In the genomic region with DNA sequence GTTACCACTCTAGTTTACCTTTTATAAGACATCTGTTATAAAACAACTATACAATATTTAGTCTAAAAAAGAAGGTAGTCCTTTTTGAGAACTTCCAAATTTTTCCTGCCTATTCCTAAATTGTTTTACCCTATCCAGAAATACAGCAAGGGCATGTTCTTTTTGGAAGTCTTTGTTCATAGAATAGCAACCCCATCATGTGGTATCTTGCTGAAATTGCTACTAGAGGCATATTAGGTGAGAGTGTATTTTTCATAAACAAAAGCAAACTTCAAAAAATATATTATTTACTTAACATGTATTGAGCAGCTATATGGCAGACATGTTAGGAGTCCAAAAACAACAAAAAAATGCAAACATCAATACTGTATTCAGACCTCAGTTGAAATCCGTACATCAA, we compare ENCODE assay signal across 23 cellular contexts.
DNase-seq lines count a peak whose midpoint lies in the region; ATAC-seq and TF ChIP-seq lines count a peak whose summit lies in the region.
"Had no signal": no experiment of that assay in that cellular context is flagged by ENCODE, and none has a peak within 500 bp of the region (broad histone marks: within the 10 kb centered on the region; RNA-seq: fewer than 3 reads in every experiment).

No MANE protein-coding gene starts in this region.

- no peak overlapping the region for H3K27ac ChIP-seq in parathyroid adenoma
- H3K27ac ChIP-seq: A549, HL-60, Peyer's patch, prostate gland had no signal

- in situ Hi-C loops in astrocyte of the spinal cord (cut with HindIII; ENCODE audit: low sequenced_read_pairs) = no loop called here

- TF ChIP-seq CTCF in astrocyte of the spinal cord (IDR thresholded peaks at IDR 0.05; ENCODE audit: low read depth, low read length) (peak; percentile 5), parathyroid adenoma (IDR thresholded peaks at IDR 0.05) (peak; percentile 24)

- no peak overlapping the region for H3K4me2 ChIP-seq in parathyroid adenoma (ENCODE audit: low read length)
- H3K4me2 ChIP-seq: A549 had no signal

- no peak overlapping the region for H3K27ac Mint-ChIP-seq in activated CD8-positive, alpha-beta memory T cell treated with anti-CD3 and anti-CD28 coated beads, Interleukin-2, amount 10 ng/mL, durations not matched to agents 7 days and 5 days
- H3K27ac Mint-ChIP-seq: activated naive CD4-positive, alpha-beta T cell treated with anti-CD3 and anti-CD28 coated beads, Interleukin-2, amount 50 U/mL, for 24 hours; activated T-cell treated with anti-CD3 and anti-CD28 coated beads, Interleukin-2, amount 50 U/mL, for 24 hours; CD4-positive, alpha-beta T cell; T-cell had no signal

- H3K4me3 Mint-ChIP-seq in activated CD8-positive, alpha-beta memory T cell treated with anti-CD3 and anti-CD28 coated beads, Interleukin-2, amount 10 ng/mL, durations not matched to agents 7 days and 5 days = no peak overlapping the region
- H3K4me3 Mint-ChIP-seq: activated naive CD4-positive, alpha-beta T cell treated with anti-CD3 and anti-CD28 coated beads, Interleukin-2, amount 50 U/mL, for 24 hours; activated T-cell treated with anti-CD3 and anti-CD28 coated beads, Interleukin-2, amount 50 U/mL, for 24 hours; CD4-positive, alpha-beta T cell; T-cell had no signal

- no peaks in the 10 kb centered on the region for H3K79me2 ChIP-seq in parathyroid adenoma

- no peak for ATAC-seq in activated CD8-positive, alpha-beta memory T cell treated with anti-CD3 and anti-CD28 coated beads, Interleukin-2, amount 10 ng/mL, durations not matched to agents 7 days and 5 days
- no peak for ATAC-seq in GM19023 (IDR thresholded peaks at IDR 0.05; ENCODE audit: unreplicated experiment)
- ATAC-seq: A549; GM12878; K562; stimulated activated naive CD8-positive, alpha-beta T cell treated with anti-CD3 and anti-CD28 coated beads, Interleukin-15, Interleukin-2, amounts not matched to agents 100 U/mL and 50 U/mL, for 24 hours; T-cell had no signal

- no peaks in the 10 kb centered on the region for H3K4me1 Mint-ChIP-seq in activated CD8-positive, alpha-beta memory T cell treated with anti-CD3 and anti-CD28 coated beads, Interleukin-2, amount 10 ng/mL, durations not matched to agents 7 days and 5 days
- H3K4me1 Mint-ChIP-seq: activated naive CD4-positive, alpha-beta T cell treated with anti-CD3 and anti-CD28 coated beads, Interleukin-2, amount 50 U/mL, for 24 hours; T-cell had no signal

- DNase-seq in NCI-H1105 treated with DMSO at 0.1 percent for 48 hours (lab: John Stamatoyannopoulos, UW) (peak; percentile 33), NCI-H1105 (lab: John Stamatoyannopoulos, UW) (no peak), NCI-H146 treated with DMSO at 0.1 percent for 48 hours (lab: John Stamatoyannopoulos, UW; ENCODE audit: unreplicated experiment) (peak; percentile 35), astrocyte of the spinal cord (ENCODE audit: low read depth, low spot score) (no peak), posterior vena cava (ENCODE audit: low spot score) (no peak)
- no peak for DNase-seq in activated CD8-positive, alpha-beta memory T cell treated with anti-CD3 and anti-CD28 coated beads, Interleukin-2, amount 10 ng/mL, durations not matched to agents 7 days and 5 days
- DNase-seq: activated CD4-positive, alpha-beta T cell treated with anti-CD3 and anti-CD28 coated beads, Interleukin-2, amount 50 U/mL, for 4 hours; activated T-cell treated with anti-CD3 and anti-CD28 coated beads, Interleukin-2, amount 50 U/mL, for 24 hours; CD4-positive, alpha-beta T cell; effector CD8-positive, alpha-beta T cell; hypothalamus; NCI-H1436; Peyer's patch; stimulated activated naive CD8-positive, alpha-beta T cell treated with anti-CD3 and anti-CD28 coated beads, Interleukin-15, Interleukin-2, amounts not matched to agents 100 U/mL and 50 U/mL, for 24 hours; T-cell had no signal

- no peaks in the 10 kb centered on the region for H3K4me1 ChIP-seq in parathyroid adenoma
- H3K4me1 ChIP-seq: A549, Peyer's patch, prostate gland had no signal

- no peaks in the 10 kb centered on the region for H3K27me3 ChIP-seq in parathyroid adenoma (ENCODE audit: control insufficient read depth, insufficient read depth, low read length)
- H3K27me3 ChIP-seq: Peyer's patch had no signal

- H3K27me3 Mint-ChIP-seq in activated CD8-positive, alpha-beta memory T cell treated with anti-CD3 and anti-CD28 coated beads, Interleukin-2, amount 10 ng/mL, durations not matched to agents 7 days and 5 days = no peaks in the 10 kb centered on the region
- H3K27me3 Mint-ChIP-seq: activated T-cell treated with anti-CD3 and anti-CD28 coated beads, Interleukin-2, amount 50 U/mL, for 24 hours; T-cell had no signal

- H2AFZ ChIP-seq in parathyroid adenoma = no peak overlapping the region

- H3K9me3 ChIP-seq in parathyroid adenoma (ENCODE audit: control insufficient read depth, low read length) = no peaks in the 10 kb centered on the region
- H3K9me3 ChIP-seq: A549, Peyer's patch, prostate gland had no signal

- no peaks in the 10 kb centered on the region for H3K36me3 ChIP-seq in parathyroid adenoma (ENCODE audit: control insufficient read depth, insufficient read depth, low read length)
- H3K36me3 ChIP-seq: Peyer's patch, prostate gland had no signal

- CTCF ChIA-PET in activated CD8-positive, alpha-beta memory T cell treated with anti-CD3 and anti-CD28 coated beads, Interleukin-2, amount 10 ng/mL, durations not matched to agents 7 days and 5 days (lab: Charles Lee) = no interaction called here

- H3K9me3 Mint-ChIP-seq in activated CD8-positive, alpha-beta memory T cell treated with anti-CD3 and anti-CD28 coated beads, Interleukin-2, amount 10 ng/mL, durations not matched to agents 7 days and 5 days (ENCODE audit: low read depth) = no peaks in the 10 kb centered on the region
- H3K9me3 Mint-ChIP-seq: CD4-positive, alpha-beta T cell had no signal

- H3K9ac ChIP-seq in parathyroid adenoma = no peak overlapping the region

- no peaks in the 10 kb centered on the region for H3K36me3 Mint-ChIP-seq in activated CD8-positive, alpha-beta memory T cell treated with anti-CD3 and anti-CD28 coated beads, Interleukin-2, amount 10 ng/mL, durations not matched to agents 7 days and 5 days
- H3K36me3 Mint-ChIP-seq: activated naive CD4-positive, alpha-beta T cell treated with anti-CD3 and anti-CD28 coated beads, Interleukin-2, amount 50 U/mL, for 24 hours; T-cell had no signal

- no peak overlapping the region for H3K4me3 ChIP-seq in astrocyte of the spinal cord (ENCODE audit: low read depth, low read length)
- H3K4me3 ChIP-seq in parathyroid adenoma (ENCODE audit: low read depth, low read length) = no peak overlapping the region
- H3K4me3 ChIP-seq: A549, GM12878, K562, Peyer's patch, prostate gland had no signal

- intact Hi-C loops in posterior vena cava (cut with DNase I) = no loop called here

Comparison
In these comparisons a context has a peak if more than half of its experiments do, and no peak if none do; other contexts are left out.
1. DNase-seq: peak in NCI-H1105 treated with DMSO at 0.1 percent for 48 hours (single experiment) and NCI-H146 treated with DMSO at 0.1 percent for 48 hours (single experiment); none in NCI-H1105 (single experiment), astrocyte of the spinal cord (single experiment), activated CD8-positive, alpha-beta memory T cell treated with anti-CD3 and anti-CD28 coated beads, Interleukin-2, amount 10 ng/mL, durations not matched to agents 7 days and 5 days (single experiment) and posterior vena cava (single experiment).